8 cellular contexts compared by ENCODE assay signal in genomic region chr2:74197983-74198460, GRCh38. TPM values are rescaled to one million over a fixed set of nuclear protein-coding genes. Genes with fewer than 3 reads are reported as not detected.
A peak's percentile ranks its signal among the peaks of the same experiment; 100 is the strongest.
DNase-seq lines count a peak whose midpoint lies in the region; ATAC-seq and TF ChIP-seq lines count a peak whose summit lies in the region.

No MANE protein-coding gene starts in this region.

- POLR2A ChIA-PET in CD8-positive, alpha-beta T cell (lab: Charles Lee): interaction anchor here (0.5 to 4.5 kb wide), 9 partner anchors 13 to 964 kb away, joined by 3 to 41 read pairs (median 4); partner anchors contain the start of genes CCT7, MOB1A and STAMBP

- H3K27ac Mint-ChIP-seq in CD8-positive, alpha-beta T cell: peak overlapping the region; percentile 99
- H3K27ac Mint-ChIP-seq in neural progenitor cell: peak overlapping the region; percentile 100

- DNase-seq in CD8-positive, alpha-beta T cell: no peak
- DNase-seq in NT2/D1 (ENCODE audit: low read depth, low spot score) (no peak), ecto neural progenitor cell (ENCODE audit: low spot score) (peak; percentile 49), neural progenitor cell (ENCODE audit: low spot score) (no peak), NCI-H510A treated with DMSO at 0.1 percent for 48 hours (lab: John Stamatoyannopoulos, UW) (no peak)

- no peaks in the 10 kb centered on the region for H3K9me3 Mint-ChIP-seq in CD8-positive, alpha-beta T cell
- no peaks in the 10 kb centered on the region for H3K9me3 Mint-ChIP-seq in neural progenitor cell

- peaks cover 37% of the 10 kb centered on the region for H4K20me1 ChIP-seq in neural progenitor cell (ENCODE audit: low read depth)

- H3K36me3 Mint-ChIP-seq in CD8-positive, alpha-beta T cell: peaks cover 4% of the 10 kb centered on the region
- H3K36me3 Mint-ChIP-seq in neural progenitor cell: peaks cover 3% of the 10 kb centered on the region

- peaks cover 25% of the 10 kb centered on the region for H3K4me1 Mint-ChIP-seq in CD8-positive, alpha-beta T cell (ENCODE audit: low read depth)
- peaks cover 28% of the 10 kb centered on the region for H3K4me1 Mint-ChIP-seq in neural progenitor cell

- H3K4me2 ChIP-seq in neural progenitor cell: peak overlapping the region; percentile 90

- H3K9me3 ChIP-seq in CD8-positive, alpha-beta T cell (ENCODE audit: low read length): no peaks in the 10 kb centered on the region
- H3K9me3 ChIP-seq in NT2/D1 (ENCODE audit: insufficient read depth, low read length) (no peaks in the 10 kb centered on the region), neural progenitor cell (ENCODE audit: low read depth) (no peaks in the 10 kb centered on the region)

- H3K36me3 ChIP-seq in CD8-positive, alpha-beta T cell (ENCODE audit: insufficient read depth, low read length): no peaks in the 10 kb centered on the region
- H3K36me3 ChIP-seq in NT2/D1 (ENCODE audit: insufficient read depth, insufficient read length, low read length): peaks cover 24% of the 10 kb centered on the region
- H3K36me3 ChIP-seq in neural progenitor cell: no peaks in the 10 kb centered on the region

- H3F3A ChIP-seq in neural progenitor cell (ENCODE audit: low read depth): peaks cover 20% of the 10 kb centered on the region

- no peaks in the 10 kb centered on the region for H3K27me3 ChIP-seq in CD8-positive, alpha-beta T cell (ENCODE audit: insufficient read depth, low read length)
- H3K27me3 ChIP-seq in NT2/D1 (ENCODE audit: insufficient read depth, insufficient read length) (no peaks in the 10 kb centered on the region), neural progenitor cell (no peaks in the 10 kb centered on the region)

- TF ChIP-seq CTCF in CD8-positive, alpha-beta T cell (IDR thresholded peaks at IDR 0.05): no peak
- no peak for TF ChIP-seq CTCF in neural progenitor cell (IDR thresholded peaks at IDR 0.05)

- CTCF ChIA-PET in CD8-positive, alpha-beta T cell (lab: Charles Lee): interaction anchor here (0.8 to 2.3 kb wide), 8 partner anchors 10 to 374 kb away, joined by 3 to 15 read pairs (median 5); partner anchors contain the start of genes BOLA3 and MOB1A

- peak overlapping the region; percentile 98 for H3K4me3 Mint-ChIP-seq in CD8-positive, alpha-beta T cell
- peak overlapping the region; percentile 100 for H3K4me3 Mint-ChIP-seq in neural progenitor cell

- no peak for ATAC-seq in CD8-positive, alpha-beta T cell
- ATAC-seq in HG02759 (IDR thresholded peaks at IDR 0.05; ENCODE audit: unreplicated experiment) (no peak), HG03196 (IDR thresholded peaks at IDR 0.05; ENCODE audit: unreplicated experiment) (no peak), GM18909 (IDR thresholded peaks at IDR 0.05; ENCODE audit: poor library complexity, unreplicated experiment) (no peak)

- H3K4me3 ChIP-seq in CD8-positive, alpha-beta T cell (ENCODE audit: low read depth, low read length): peak overlapping the region; percentile 86
- peak overlapping the region; percentile 9 for H3K4me3 ChIP-seq in NT2/D1 (ENCODE audit: insufficient read length, low read depth)
- H3K4me3 ChIP-seq in neural progenitor cell: peak overlapping the region; percentile 81

- H3K27ac ChIP-seq in CD8-positive, alpha-beta T cell (ENCODE audit: low read depth, low read length): peak overlapping the region; percentile 87
- H3K27ac ChIP-seq in neural progenitor cell: no peak overlapping the region

- H3K9ac ChIP-seq in NT2/D1 (ENCODE audit: insufficient read length, low read depth): no peak overlapping the region
- H3K9ac ChIP-seq in neural progenitor cell: no peak overlapping the region

- intact Hi-C loops in CD8-positive, alpha-beta T cell (cut with DNase I, micrococcal nuclease): loop anchor here (1.0 to 10.0 kb wide), 9 partner anchors 20 to 983 kb away; partner anchors contain the start of genes MOB1A (in 2 of the 2), AUP1 (in 1 of the 2), CCT7 (in 1 of the 2) and DGUOK (in 1 of the 2)

- H3K79me2 ChIP-seq in neural progenitor cell (ENCODE audit: low read depth): peaks cover 40% of the 10 kb centered on the region

- H2AFZ ChIP-seq in neural progenitor cell (replicated peaks): peak overlapping the region; percentile 40

- no peaks in the 10 kb centered on the region for H3K27me3 Mint-ChIP-seq in CD8-positive, alpha-beta T cell (ENCODE audit: low read depth)
- H3K27me3 Mint-ChIP-seq in neural progenitor cell (ENCODE audit: insufficient read depth, low read depth): peaks cover 6% of the 10 kb centered on the region

- H3K4me1 ChIP-seq in CD8-positive, alpha-beta T cell (ENCODE audit: insufficient read depth, low read length): peaks cover 17% of the 10 kb centered on the region
- H3K4me1 ChIP-seq in NT2/D1 (ENCODE audit: insufficient read depth, insufficient read length): no peaks in the 10 kb centered on the region
- H3K4me1 ChIP-seq in neural progenitor cell: peaks cover 10% of the 10 kb centered on the region

RNA-seq across cellular contexts. Expression of gene MTHFD2, which starts 0.4 kb away (rescaled TPM):
- 10 to 100 TPM; 25.8 to 26.7 TPM for total RNA-seq in CD8-positive, alpha-beta T cell
- total RNA-seq in neural progenitor cell (ENCODE audit: low replicate concordance): 79.5 and 101 TPM in 2 replicates

RNA-seq across cellular contexts. Expression of gene MOB1A, which starts 19.3 kb away (rescaled TPM):
- total RNA-seq in CD8-positive, alpha-beta T cell: 100 to 1,000 TPM; 181 to 197 TPM
- total RNA-seq in neural progenitor cell (ENCODE audit: low replicate concordance): 125 and 163 TPM in 2 replicates

RNA-seq across cellular contexts. Expression of gene BOLA3, which starts 50.3 kb away (rescaled TPM):
- total RNA-seq in CD8-positive, alpha-beta T cell: 10 to 100 TPM in 1 of 2 experiments, 1 to 10 TPM in 1; 9.9 to 10.1 TPM
- 56.2 and 76.5 TPM in 2 replicates for total RNA-seq in neural progenitor cell (ENCODE audit: low replicate concordance)

Comparison
In these comparisons a context has a peak if more than half of its experiments do, and no peak if none do; other contexts are left out.
1. H3K4me3 ChIP-seq: peak in every context shown above with its lines; median percentile 86 in CD8-positive, alpha-beta T cell; 81 in neural progenitor cell; 9 in NT2/D1.